8 cellular contexts compared by ENCODE assay signal in genomic region chr10:6239213-6239991, GRCh38. TPM values are rescaled to one million over a fixed set of nuclear protein-coding genes. Genes with fewer than 3 reads are reported as not detected.
DNase-seq lines count a peak whose midpoint lies in the region; ATAC-seq and TF ChIP-seq lines count a peak whose summit lies in the region.

No MANE protein-coding gene starts in this region.

- 66 to 71% methylated on average over 15 of the region's 15 CpGs for WGBS in heart right ventricle, 2 donors

- no peaks in the 10 kb centered on the region for H3K9me3 ChIP-seq in heart right ventricle

- DNase-seq in SIG-M5 (lab: John Stamatoyannopoulos, UW) (peak; percentile 35), heart right ventricle (peak in 1 of 2 donors; percentile 50), D341Med (ENCODE audit: low spot score) (no peak), NCI-H146 treated with DMSO at 0.1 percent for 48 hours (lab: John Stamatoyannopoulos, UW; ENCODE audit: unreplicated experiment) (no peak)
- DNase-seq in activated effector memory CD4-positive, alpha-beta T cell treated with Interleukin-2 at 50 U/mL for 16 hours = peak; percentile 56
- peak; percentile 27 to 63 for DNase-seq in stimulated activated CD4-positive, alpha-beta T cell treated with anti-CD3 and anti-CD28 coated beads, Interleukin-1b, Interleukin-23, amount 100 ng/mL, for 4 hours (ENCODE audit: low read depth in 2 of 2)

- no peaks in the 10 kb centered on the region for H3K27me3 ChIP-seq in heart right ventricle

- TF ChIP-seq CTCF in heart right ventricle (IDR thresholded peaks at IDR 0.05) = no peak

- peak overlapping the region in 3 of 10 donors; percentile 11 to 19 (median 12) for H3K27ac ChIP-seq in heart right ventricle

- H3K36me3 ChIP-seq in heart right ventricle = peaks cover 0 to 46% (median 0%) of the 10 kb centered on the region in 9 donors

- ATAC-seq in GM19463 (IDR thresholded peaks at IDR 0.05; ENCODE audit: unreplicated experiment) = peak; percentile 73
- ATAC-seq in heart right ventricle = peak; percentile 46 to 92 (median 78)
- ATAC-seq in GM19023 (IDR thresholded peaks at IDR 0.05; ENCODE audit: unreplicated experiment) = no peak

- peaks cover 0 to 27% (median 0%) of the 10 kb centered on the region in 9 donors for H3K4me1 ChIP-seq in heart right ventricle

- intact Hi-C loops in heart right ventricle (cut with DNase I) = no loop called here

- no peak overlapping the region for H3K4me3 ChIP-seq in heart right ventricle

RNA-seq across cellular contexts. Expression of gene PFKFB3, which starts 36.7 kb away (rescaled TPM):
- total RNA-seq in heart right ventricle = 10 to 100 TPM in 9 of 10 donors, 1 to 10 TPM in 1; 7.6 to 77.3 (median 16.3) TPM
- polyA plus RNA-seq in heart right ventricle = 10 to 100 TPM in 1 of 2 donors, 1 to 10 TPM in 1; 5.5 to 10.6 TPM

Comparison
In these comparisons a context has a peak if more than half of its experiments do, and no peak if none do; other contexts are left out.
1. DNase-seq: peak in SIG-M5 (single experiment), activated effector memory CD4-positive, alpha-beta T cell treated with Interleukin-2 at 50 U/mL for 16 hours (single experiment) and stimulated activated CD4-positive, alpha-beta T cell treated with anti-CD3 and anti-CD28 coated beads, Interleukin-1b, Interleukin-23, amount 100 ng/mL, for 4 hours (2 of 2); none in D341Med (single experiment) and NCI-H146 treated with DMSO at 0.1 percent for 48 hours (single experiment).